22 cellular contexts compared by ENCODE assay signal in the genomic region with DNA sequence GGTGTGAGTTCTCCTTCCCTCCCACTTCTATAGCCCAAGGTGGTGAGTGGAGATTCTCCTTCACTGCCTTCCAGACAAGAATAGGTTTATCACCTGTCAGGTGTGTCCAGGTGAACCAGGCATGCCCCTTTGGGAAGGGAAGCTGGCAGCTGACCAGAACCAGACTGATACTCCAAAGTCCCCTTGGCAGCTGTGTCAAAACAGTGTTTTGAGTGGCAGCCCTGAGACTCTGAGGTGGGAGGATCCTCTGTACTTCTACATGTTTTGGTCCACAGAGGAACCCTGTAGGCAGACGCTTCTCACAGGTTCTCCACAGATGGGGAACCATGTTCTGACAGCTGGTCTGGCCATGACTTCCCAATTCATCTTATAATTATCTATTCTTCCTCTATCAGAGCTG. TPM values are rescaled to one million over a fixed set of nuclear protein-coding genes. Genes with fewer than 3 reads are reported as not detected.
A peak's percentile ranks its signal among the peaks of the same experiment; 100 is the strongest.
DNase-seq lines count a peak whose midpoint lies in the region; ATAC-seq, FAIRE-seq and TF ChIP-seq lines count a peak whose summit lies in the region.
"Had no signal": no experiment of that assay in that cellular context is flagged by ENCODE, and none has a peak within 500 bp of the region (broad histone marks: within the 10 kb centered on the region; RNA-seq: fewer than 3 reads in every experiment).

No MANE protein-coding gene starts in this region.

- BruUV-seq in K562 (replicated peaks; lab: Mats Ljungman, UMichigan) = no TSS peak

- CTCF ChIA-PET in K562 (lab: Yijun Ruan, JAX; ENCODE audit: low intra/inter-chr PET ratio) = no interaction called here

- no peaks in the 10 kb centered on the region for H3K9me3 ChIP-seq in K562 (replicated peaks; ENCODE audit: control insufficient read depth, insufficient read depth, low read depth, low read length)
- no peaks in the 10 kb centered on the region for H3K9me3 ChIP-seq in pancreas
- no peaks in the 10 kb centered on the region for H3K9me3 ChIP-seq in prostate gland
- H3K9me3 ChIP-seq: BLaER1 treated with 17β-estradiol and CSF1 and Interleukin-3, amounts not matched to agents 10 nM and 100 nM; Caco-2 had no signal

- TF ChIP-seq POLR2A in K562 (conservative IDR thresholded peaks at IDR 0.05) (no peak), prostate gland (IDR thresholded peaks at IDR 0.05) (no peak)

- no peak overlapping the region for H2AFZ ChIP-seq in K562 (ENCODE audit: low read depth, low read length)
- H2AFZ ChIP-seq: GM23248 had no signal

- H3K4me3 ChIP-seq in K562 = no peak overlapping the region
- no peak overlapping the region for H3K4me3 ChIP-seq in pancreas
- H3K4me3 ChIP-seq in prostate gland = no peak overlapping the region
- H3K4me3 ChIP-seq: BLaER1 treated with 17β-estradiol and CSF1 and Interleukin-3, amounts not matched to agents 10 nM and 100 nM; GM23248 had no signal

- TF ChIP-seq CTCF in K562 (IDR thresholded peaks at IDR 0.05 in 2 of 3, conservative IDR thresholded peaks at IDR 0.05 in 1 of 3; ENCODE audit: insufficient read depth in 2 of 3, low read depth in 1 of 3, low read length in 3 of 3) = no peak
- TF ChIP-seq CTCF in pancreas (IDR thresholded peaks at IDR 0.05) = no peak
- no peak for TF ChIP-seq CTCF in prostate gland (IDR thresholded peaks at IDR 0.05)

- WGBS in K562 (ENCODE audit: insufficient coverage, low coverage, missing lambda C conversion rate) = 0% methylated on average over 1 of the region's 1 CpG
- 90 to 95% methylated on average over 1 of the region's 1 CpG for WGBS in pancreas, 2 donors
- WGBS in prostate gland = 100% methylated on average over 1 of the region's 1 CpG

- H3K27ac ChIP-seq in K562 (ENCODE audit: extremely low read depth, low read depth, low read length) (no peak overlapping the region), pancreas (no peak overlapping the region), prostate gland (no peak overlapping the region)
- H3K27ac ChIP-seq: BLaER1 treated with 17β-estradiol and CSF1 and Interleukin-3, amounts not matched to agents 10 nM and 100 nM; GM23248; HL-60 had no signal

- H3K9me1 ChIP-seq in K562 (ENCODE audit: control insufficient read depth, insufficient read depth, low read length) = peaks cover 2% of the 10 kb centered on the region

- no peaks in the 10 kb centered on the region for H3K79me2 ChIP-seq in K562 (ENCODE audit: control insufficient read depth, insufficient read depth, low read length)

- ATAC-seq in K562 = no peak
- peak in 3 of 4 donors; percentile 25 to 43 (median 40) for ATAC-seq in pancreas
- no peak for ATAC-seq in HG02759 (IDR thresholded peaks at IDR 0.05; ENCODE audit: unreplicated experiment)
- ATAC-seq: HCT116, Right ventricle myocardium inferior had no signal

- H3K4me1 ChIP-seq in K562 (replicated peaks in 1 of 2; ENCODE audit: control insufficient read depth in 2 of 2, insufficient read depth in 2 of 2, low read length in 2 of 2) (no peaks in the 10 kb centered on the region), pancreas (no peaks in the 10 kb centered on the region), prostate gland (replicated peaks) (no peaks in the 10 kb centered on the region)
- H3K4me1 ChIP-seq: BLaER1 treated with 17β-estradiol and CSF1 and Interleukin-3, amounts not matched to agents 10 nM and 100 nM; Caco-2 had no signal

- H3K9ac ChIP-seq in K562 (ENCODE audit: insufficient read depth in 1 of 2, low read depth in 2 of 2, low read length in 2 of 2) = no peak overlapping the region
- H3K9ac ChIP-seq: BLaER1 treated with 17β-estradiol and CSF1 and Interleukin-3, amounts not matched to agents 10 nM and 100 nM; GM23248 had no signal

- H3K36me3 ChIP-seq in K562 (ENCODE audit: control insufficient read depth, insufficient read depth, low read length) (no peaks in the 10 kb centered on the region), pancreas (no peaks in the 10 kb centered on the region), prostate gland (no peaks in the 10 kb centered on the region)
- H3K36me3 ChIP-seq: BLaER1 treated with 17β-estradiol and CSF1 and Interleukin-3, amounts not matched to agents 10 nM and 100 nM had no signal

- in situ Hi-C loops in K562 (cut with MboI) = no loop called here

- no peak for TF ChIP-seq EP300 in K562 (IDR thresholded peaks at IDR 0.05; ENCODE audit: low read length)

- POLR2A ChIA-PET in K562 (lab: Yijun Ruan, JAX) = interaction anchor here (0.7 kb wide), 2 partner anchors 489 to 576 kb away, joined by 3 read pairs; no protein-coding TSS in a partner anchor

- DNase-seq in NCI-H1417 (lab: John Stamatoyannopoulos, UW) (peak in 2 of 3 experiments; percentile 10 to 32), NCI-H1417 treated with DMSO at 0.1 percent for 48 hours (lab: John Stamatoyannopoulos, UW) (no peak), NCI-H2029 treated with DMSO at 0.1 percent for 48 hours (lab: John Stamatoyannopoulos, UW) (peak; percentile 58), K562 (ENCODE audit: extremely low read depth in 1 of 4, low spot score in 3 of 4) (no peak), pancreas (no peak), SIG-M5 treated with dmso at 0.1 percent for 504 hours (lab: John Stamatoyannopoulos, UW; ENCODE audit: unreplicated experiment) (no peak), prostate gland (ENCODE audit: low spot score) (no peak)
- DNase-seq: Caco-2, DND-41, GDM1, GM23248, KG1, NCI-H1092 treated with DMSO at 0.1 percent for 48 hours, NCI-H2081 treated with DMSO at 0.1 percent for 48 hours, NCI-H446, NCI-H748 treated with DMSO at 0.1 percent for 48 hours had no signal

- H4K20me1 ChIP-seq in K562 (replicated peaks; ENCODE audit: control insufficient read depth, insufficient read depth, low read length) = no peaks in the 10 kb centered on the region
- H4K20me1 ChIP-seq: BLaER1 treated with 17β-estradiol and CSF1 and Interleukin-3, amounts not matched to agents 10 nM and 100 nM had no signal

- no peak for TF ChIP-seq RAD21 in K562 (CRISPR knock-in tag; conservative IDR thresholded peaks at IDR 0.05 in 1 of 2, IDR thresholded peaks at IDR 0.05 in 1 of 2)

- FAIRE-seq in K562 (lab: Jason Lieb, UNC) (no peak), pancreas (lab: Jason Lieb, UNC) (no peak)

- H3K27me3 ChIP-seq in K562 (ENCODE audit: control insufficient read depth in 2 of 2, insufficient read depth in 2 of 2, low read length in 2 of 2) (peaks cover 17 to 24% of the 10 kb centered on the region in 2 experiments), pancreas (no peaks in the 10 kb centered on the region), prostate gland (replicated peaks; ENCODE audit: insufficient read depth) (no peaks in the 10 kb centered on the region)
- H3K27me3 ChIP-seq: BLaER1 treated with 17β-estradiol and CSF1 and Interleukin-3, amounts not matched to agents 10 nM and 100 nM had no signal

- intact Hi-C loops in K562 (cut with micrococcal nuclease) = no loop called here
- intact Hi-C loops in pancreas (cut with DNase I) = no loop called here
- intact Hi-C loops in prostate gland (cut with DNase I) = no loop called here

- no peak overlapping the region for H3K4me2 ChIP-seq in K562 (ENCODE audit: insufficient read depth, low read length)
- H3K4me2 ChIP-seq: BLaER1 treated with 17β-estradiol and CSF1 and Interleukin-3, amounts not matched to agents 10 nM and 100 nM had no signal

RNA-seq across cellular contexts. Expression of gene ISL2, which starts 30.1 kb away (rescaled TPM):
- 15.2 and 35.8 TPM in 2 replicates for total RNA-seq in K562 (2011; cell fraction: chromatin; rRNA removed; ENCODE audit: low replicate concordance)
- 27.8 and 28.4 TPM in 2 replicates for total RNA-seq in K562 (2011; cell fraction: nucleolus; rRNA removed)
- total RNA-seq in K562 (2011; cell fraction: nucleoplasm; rRNA removed) = 14.1 and 16.9 TPM in 2 replicates
- total RNA-seq in K562 (2014; rRNA removed) (15.7 and 16.7 TPM in 2 replicates), K562 (2014; rRNA removed; fragmentation: Illumina TruSeq; extraction: Trizol) (2.9 and 3.4 TPM in 2 replicates), K562 (2015; rRNA removed; fragmentation: Illumina TruSeq; extraction: Trizol) (4.7 and 4.8 TPM in 2 replicates), K562 (2021) (17.6 and 23.7 TPM in 2 replicates), pancreas (under 1 TPM in 1 of 6 donors, not detected in 5; 0.41 TPM), prostate gland (1 to 10 TPM in 1 of 2 donors, under 1 TPM in 1; 0.77 to 2.4 TPM)
- polyA plus RNA-seq in K562 (2011; rRNA removed) (4.0 and 5.7 TPM in 2 replicates), K562 (2014; fragmentation: Illumina TruSeq; extraction: Trizol) (4.0 and 9.0 TPM in 2 replicates), K562 (2014; fragmentation: Nextera tagmentation; extraction: Ambion mirVana) (under 1 TPM; 0.15 to 0.35 TPM), K562 (2014; rRNA removed) (16.7 and 17.0 TPM in 2 replicates), pancreas (under 1 TPM; 0.11 to 0.16 TPM)
- 11.2 and 13.3 TPM in 2 replicates for polyA plus RNA-seq in K562 (2011; cell fraction: cytosol; rRNA removed)
- 44.7 and 63.1 TPM in 2 replicates for polyA plus RNA-seq in K562 (2011; cell fraction: nucleus; rRNA removed)
- 7.7 and 17.9 TPM in 2 replicates for polyA plus RNA-seq in K562 (2012)
- polyA minus RNA-seq in K562 (2011; rRNA and poly(A)+ RNA removed) = 3.1 and 3.9 TPM in 2 replicates
- 4.4 and 9.8 TPM in 2 replicates for polyA minus RNA-seq in K562 (2011; cell fraction: cytosol; rRNA and poly(A)+ RNA removed)
- polyA minus RNA-seq in K562 (2011; cell fraction: nucleus; rRNA and poly(A)+ RNA removed) = 16.2 and 19.0 TPM in 2 replicates
- total RNA-seq: MCF 10A, Right ventricle myocardium inferior had no signal

RNA-seq across cellular contexts. Expression of gene ETFA, which starts 55.4 kb away (rescaled TPM):
- total RNA-seq in K562 (2011; cell fraction: chromatin; rRNA removed; ENCODE audit: low replicate concordance) = 146 and 261 TPM in 2 replicates
- 96.2 and 100 TPM in 2 replicates for total RNA-seq in K562 (2011; cell fraction: nucleolus; rRNA removed)
- total RNA-seq in K562 (2011; cell fraction: nucleoplasm; rRNA removed) = 157 and 209 TPM in 2 replicates
- total RNA-seq in K562 (2014; rRNA removed) = 161 and 191 TPM in 2 replicates
- 312 and 341 TPM in 2 replicates for total RNA-seq in K562 (2014; rRNA removed; fragmentation: Illumina TruSeq; extraction: Trizol)
- total RNA-seq in K562 (2015; rRNA removed; fragmentation: Illumina TruSeq; extraction: Trizol) = 210 and 240 TPM in 2 replicates
- total RNA-seq in K562 (2021) = 258 and 263 TPM in 2 replicates
- polyA plus RNA-seq in K562 (2011; rRNA removed) = 394 and 543 TPM in 2 replicates
- 152 and 278 TPM in 2 replicates for polyA plus RNA-seq in K562 (2011; cell fraction: cytosol; rRNA removed)
- polyA plus RNA-seq in K562 (2011; cell fraction: nucleus; rRNA removed) = 72.1 and 126 TPM in 2 replicates
- 193 and 269 TPM in 2 replicates for polyA plus RNA-seq in K562 (2012)
- polyA plus RNA-seq in K562 (2014; fragmentation: Illumina TruSeq; extraction: Trizol) = 232 and 238 TPM in 2 replicates
- 100 to 1,000 TPM; 130 to 134 TPM for polyA plus RNA-seq in K562 (2014; fragmentation: Nextera tagmentation; extraction: Ambion mirVana)
- 200 and 253 TPM in 2 replicates for polyA plus RNA-seq in K562 (2014; rRNA removed)
- polyA minus RNA-seq in K562 (2011; rRNA and poly(A)+ RNA removed) = 348 and 381 TPM in 2 replicates
- polyA minus RNA-seq in K562 (2011; cell fraction: cytosol; rRNA and poly(A)+ RNA removed) = 108 and 109 TPM in 2 replicates
- polyA minus RNA-seq in K562 (2011; cell fraction: nucleus; rRNA and poly(A)+ RNA removed) = 49.1 and 73.3 TPM in 2 replicates
- total RNA-seq in pancreas = 10 to 100 TPM; 35.6 to 51.2 (median 42.6) TPM
- polyA plus RNA-seq in pancreas = 10 to 100 TPM; 27.5 to 44.1 TPM
- total RNA-seq in prostate gland = 10 to 100 TPM; 68.6 to 82.8 TPM

Comparison
In these comparisons a context has a peak if more than half of its experiments do, and no peak if none do; other contexts are left out.
1. DNase-seq: peak in NCI-H1417 (2 of 3) and NCI-H2029 treated with DMSO at 0.1 percent for 48 hours (single experiment); none in NCI-H1417 treated with DMSO at 0.1 percent for 48 hours (single experiment), K562 (0 of 4), pancreas (0 of 6), SIG-M5 treated with dmso at 0.1 percent for 504 hours (single experiment) and prostate gland (single experiment).
2. ATAC-seq: peak in pancreas (3 of 4); none in K562 (single experiment) and HG02759 (single experiment).